Comparison of ENCODE assay signal across 8 cellular contexts in genomic region chr16:50547340-50547865, GRCh38. TPM values are rescaled to one million over a fixed set of nuclear protein-coding genes. Genes with fewer than 3 reads are reported as not detected.
DNase-seq lines count a peak whose midpoint lies in the region; ATAC-seq and TF ChIP-seq lines count a peak whose summit lies in the region.

No MANE protein-coding gene starts in this region.

- H3K27ac ChIP-seq in iPS DF 6.9 (ENCODE audit: low read length), result no peak overlapping the region

- peaks cover 5% of the 10 kb centered on the region for H3K9me3 Mint-ChIP-seq in activated naive CD8-positive, alpha-beta T cell treated with anti-CD3 and anti-CD28 coated beads for 36 hours

- peaks cover 18% of the 10 kb centered on the region for H3K27me3 ChIP-seq in iPS DF 6.9 (ENCODE audit: control insufficient read depth, insufficient read depth, low read length)

- ATAC-seq in HG03442 (IDR thresholded peaks at IDR 0.05; ENCODE audit: unreplicated experiment), result peak; percentile 34
- ATAC-seq in GM19467 (IDR thresholded peaks at IDR 0.05; ENCODE audit: unreplicated experiment), result no peak

- H3K9me3 ChIP-seq in iPS DF 6.9 (ENCODE audit: control insufficient read depth, insufficient read depth, low read length), result no peaks in the 10 kb centered on the region

- no peak overlapping the region for H3K27ac Mint-ChIP-seq in activated naive CD8-positive, alpha-beta T cell treated with anti-CD3 and anti-CD28 coated beads for 36 hours

- H3K4me3 Mint-ChIP-seq in activated naive CD8-positive, alpha-beta T cell treated with anti-CD3 and anti-CD28 coated beads for 36 hours, result peak overlapping the region; percentile 81

- peaks cover 4% of the 10 kb centered on the region; the same call in 1 of the 2 replicates for H3K4me1 ChIP-seq in iPS DF 6.9 (ENCODE audit: control insufficient read depth, insufficient read depth, low read length)

- H3K4me3 ChIP-seq in GM12875 (ENCODE audit: low read depth, low read length) (peak overlapping the region; percentile 57), iPS DF 6.9 (ENCODE audit: low read length) (peak overlapping the region; percentile 31; the same call in 1 of the 2 replicates)

- TF ChIP-seq CTCF in GM12875 (IDR thresholded peaks at IDR 0.05; ENCODE audit: borderline replicate concordance, insufficient read depth, low read depth, low read length), result peak; percentile 29; the same call in 1 of the 2 replicates

- no peaks in the 10 kb centered on the region for H3K36me3 ChIP-seq in iPS DF 6.9 (ENCODE audit: control insufficient read depth, insufficient read depth, low read length)

- H3K36me3 Mint-ChIP-seq in activated naive CD8-positive, alpha-beta T cell treated with anti-CD3 and anti-CD28 coated beads for 36 hours, result peaks cover 2% of the 10 kb centered on the region

- peaks cover 28% of the 10 kb centered on the region for H3K4me1 Mint-ChIP-seq in activated naive CD8-positive, alpha-beta T cell treated with anti-CD3 and anti-CD28 coated beads for 36 hours

- DNase-seq in T follicular helper cell (ENCODE audit: low read depth), result peak; percentile 71
- peak; percentile 68 for DNase-seq in activated naive CD8-positive, alpha-beta T cell treated with anti-CD3 and anti-CD28 coated beads for 36 hours
- no peak for DNase-seq in iPS DF 6.9 (ENCODE audit: low read depth, low spot score)
- peak; percentile 41 for DNase-seq in stimulated activated CD4-positive, alpha-beta T cell treated with anti-CD3 and anti-CD28 coated beads, Interleukin-12 subunit alpha, Interleukin-12 subunit beta, amount 100 ng/mL, for 4 hours
- no peak for DNase-seq in NCI-H774 (lab: John Stamatoyannopoulos, UW)

- no CpG with 5 or more reads among the region's 34 CpGs for WGBS in iPS DF 6.9 (ENCODE audit: insufficient coverage, insufficient read length)

- H3K27me3 Mint-ChIP-seq in activated naive CD8-positive, alpha-beta T cell treated with anti-CD3 and anti-CD28 coated beads for 36 hours, result peaks cover 15% of the 10 kb centered on the region

RNA-seq across cellular contexts. Expression of gene NKD1, which starts 0.8 kb away (rescaled TPM):
- under 1 TPM; 0.86 to 0.87 TPM for total RNA-seq in activated naive CD8-positive, alpha-beta T cell treated with anti-CD3 and anti-CD28 coated beads for 36 hours

Comparison
In these comparisons a context has a peak if more than half of its experiments do, and no peak if none do; other contexts are left out.
1. DNase-seq: peak in T follicular helper cell (single experiment), activated naive CD8-positive, alpha-beta T cell treated with anti-CD3 and anti-CD28 coated beads for 36 hours (single experiment) and stimulated activated CD4-positive, alpha-beta T cell treated with anti-CD3 and anti-CD28 coated beads, Interleukin-12 subunit alpha, Interleukin-12 subunit beta, amount 100 ng/mL, for 4 hours (single experiment); none in iPS DF 6.9 (single experiment) and NCI-H774 (single experiment).